Comparison of ENCODE assay signal across 16 cellular contexts in the genomic region with DNA sequence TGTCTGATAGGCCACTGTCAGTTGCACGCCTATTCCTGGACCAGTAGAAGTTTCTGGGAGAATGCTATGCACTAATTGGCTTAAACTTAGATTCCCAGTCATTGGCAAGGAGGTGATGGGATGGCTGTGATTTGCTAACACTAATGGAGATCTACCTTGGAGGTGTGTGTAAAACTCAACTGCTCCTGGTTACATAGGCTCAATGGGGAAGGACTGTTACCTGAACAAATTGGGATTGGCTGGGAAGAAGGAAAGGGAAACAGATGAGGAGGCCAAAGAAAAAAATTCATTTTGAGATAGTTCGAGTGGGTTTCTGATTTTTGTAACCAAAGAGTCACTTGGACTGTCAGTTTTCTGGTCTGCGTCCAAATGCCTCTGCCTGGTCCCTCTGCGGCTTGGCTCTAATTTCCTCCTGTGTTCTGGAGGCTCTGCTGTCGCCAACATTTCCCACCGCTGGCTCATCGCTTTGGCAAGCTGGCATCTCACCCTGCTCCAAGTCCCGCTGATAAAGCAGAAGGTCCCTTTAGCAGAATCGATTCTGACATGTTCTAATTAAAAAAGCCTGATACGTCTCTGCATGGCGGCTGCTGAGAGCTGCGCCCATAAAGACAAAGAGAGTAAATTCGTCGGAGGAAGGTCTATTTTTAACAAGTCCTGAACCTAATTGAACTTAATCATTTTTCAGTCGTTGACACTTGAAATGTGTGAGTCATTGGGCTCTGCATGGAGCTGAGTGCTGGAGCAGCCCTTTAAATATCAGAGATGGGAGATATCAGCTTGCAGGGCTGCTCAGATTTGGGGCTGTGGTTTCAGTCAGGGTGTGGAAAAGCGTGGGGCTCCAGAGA. TPM values are rescaled to one million over a fixed set of nuclear protein-coding genes. Genes with fewer than 3 reads are reported as not detected.
DNase-seq lines count a peak whose midpoint lies in the region; ATAC-seq, FAIRE-seq and TF ChIP-seq lines count a peak whose summit lies in the region.
"Had no signal": no experiment of that assay in that cellular context is flagged by ENCODE, and none has a peak within 500 bp of the region (broad histone marks: within the 10 kb centered on the region; RNA-seq: fewer than 3 reads in every experiment).

No MANE protein-coding gene starts in this region.

- peak; percentile 9 for FAIRE-seq in keratinocyte (lab: Jason Lieb, UNC)
- FAIRE-seq: RCC 7860 had no signal

- no peak overlapping the region for H3K4me3 Mint-ChIP-seq in activated T-helper 17 cell treated with anti-CD3 and anti-CD28 coated beads, Interleukin-2, amount 50 U/mL, for 72 hours
- H3K4me3 Mint-ChIP-seq: endodermal cell, type B pancreatic cell had no signal

- no peak overlapping the region for H3K27ac ChIP-seq in keratinocyte (ENCODE audit: control insufficient read depth, insufficient read depth, low read length)
- H3K27ac ChIP-seq: BLaER1 treated with 17β-estradiol and CSF1 and Interleukin-3, amounts not matched to agents 10 nM and 100 nM had no signal

- H3K9me3 ChIP-seq in keratinocyte (ENCODE audit: control insufficient read depth, low read depth, low read length): no peaks in the 10 kb centered on the region

- no peaks in the 10 kb centered on the region for H3K9me1 ChIP-seq in keratinocyte (ENCODE audit: control insufficient read depth, extremely low read depth, insufficient read depth, low read length)

- H3K27ac Mint-ChIP-seq in activated T-helper 17 cell treated with anti-CD3 and anti-CD28 coated beads, Interleukin-2, amount 50 U/mL, for 72 hours: no peak overlapping the region
- H3K27ac Mint-ChIP-seq: endodermal cell; naive thymus-derived CD4-positive, alpha-beta T cell; type B pancreatic cell had no signal

- dilution Hi-C loops in keratinocyte (cut with MboI; ENCODE audit: extremely low pct_ligation_motif_present, low sequenced_read_pairs): no loop called here

- no peak for ATAC-seq in GM21381 (IDR thresholded peaks at IDR 0.05; ENCODE audit: unreplicated experiment)
- no peak for ATAC-seq in activated T-helper 17 cell treated with anti-CD3 and anti-CD28 coated beads, Interleukin-2, amount 50 U/mL, for 72 hours (replicated peaks)
- ATAC-seq: naive thymus-derived CD4-positive, alpha-beta T cell had no signal

- peaks cover 12% of the 10 kb centered on the region for H3K4me1 ChIP-seq in keratinocyte (ENCODE audit: control insufficient read depth, extremely low read depth, insufficient read depth, low read length)

- H3K9ac ChIP-seq in keratinocyte (ENCODE audit: control insufficient read depth, extremely low read depth, insufficient read depth, low read length): no peak overlapping the region
- H3K9ac ChIP-seq: BLaER1 treated with 17β-estradiol and CSF1 and Interleukin-3, amounts not matched to agents 10 nM and 100 nM had no signal

- H2AFZ ChIP-seq in keratinocyte (ENCODE audit: control insufficient read depth, low read length): no peak overlapping the region

- H3K27me3 ChIP-seq in keratinocyte (ENCODE audit: control insufficient read depth, extremely low read depth, insufficient read depth, low read length): peaks cover 4% of the 10 kb centered on the region

- H3K4me3 ChIP-seq in AG10803 (ENCODE audit: low read length) (no peak overlapping the region), keratinocyte (ENCODE audit: control insufficient read depth in 2 of 3, extremely low read depth in 1 of 3, insufficient read depth in 2 of 3, low read depth in 1 of 3, low read length in 3 of 3) (peak overlapping the region in 2 of 3 experiments; percentile 4 to 21)
- H3K4me3 ChIP-seq: BLaER1 treated with 17β-estradiol and CSF1 and Interleukin-3, amounts not matched to agents 10 nM and 100 nM had no signal

- no peaks in the 10 kb centered on the region for H3K4me1 Mint-ChIP-seq in activated T-helper 17 cell treated with anti-CD3 and anti-CD28 coated beads, Interleukin-2, amount 50 U/mL, for 72 hours
- H3K4me1 Mint-ChIP-seq: endodermal cell had no signal

- H3K79me2 ChIP-seq in keratinocyte (ENCODE audit: control insufficient read depth, insufficient read depth, low read length): no peaks in the 10 kb centered on the region

- H4K20me1 ChIP-seq in keratinocyte (ENCODE audit: control insufficient read depth, extremely low read depth, insufficient read depth, low read length): no peaks in the 10 kb centered on the region
- H4K20me1 ChIP-seq: BLaER1 treated with 17β-estradiol and CSF1 and Interleukin-3, amounts not matched to agents 10 nM and 100 nM had no signal

- no peaks in the 10 kb centered on the region for H3K36me3 ChIP-seq in keratinocyte (ENCODE audit: control insufficient read depth in 2 of 2, extremely low read depth in 1 of 2, insufficient read depth in 2 of 2, low read length in 2 of 2)
- H3K36me3 ChIP-seq: BLaER1 treated with 17β-estradiol and CSF1 and Interleukin-3, amounts not matched to agents 10 nM and 100 nM had no signal

- peak overlapping the region; percentile 62 for H3K4me2 ChIP-seq in keratinocyte (ENCODE audit: control insufficient read depth, extremely low read depth, insufficient read depth, low read depth, low read length)

- H3K36me3 Mint-ChIP-seq in activated T-helper 17 cell treated with anti-CD3 and anti-CD28 coated beads, Interleukin-2, amount 50 U/mL, for 72 hours (ENCODE audit: low read depth): no peaks in the 10 kb centered on the region
- H3K36me3 Mint-ChIP-seq: naive thymus-derived CD4-positive, alpha-beta T cell; type B pancreatic cell had no signal

- TF ChIP-seq CTCF in AG10803 (conservative IDR thresholded peaks at IDR 0.05; ENCODE audit: low read length) (no peak), keratinocyte (optimal IDR thresholded peaks at IDR 0.05 in 1 of 3, IDR thresholded peaks at IDR 0.05 in 1 of 3, conservative IDR thresholded peaks at IDR 0.05 in 1 of 3; ENCODE audit: extremely low read depth in 1 of 3, insufficient read depth in 2 of 3, low read length in 3 of 3) (no peak)

- H3K27me3 Mint-ChIP-seq in activated T-helper 17 cell treated with anti-CD3 and anti-CD28 coated beads, Interleukin-2, amount 50 U/mL, for 72 hours: peaks cover 33% of the 10 kb centered on the region

- DNase-seq in AG10803 (ENCODE audit: low read depth): peak; percentile 58
- DNase-seq in NCI-H2196 (lab: John Stamatoyannopoulos, UW; ENCODE audit: unreplicated experiment): peak; percentile 49
- peak; percentile 70 for DNase-seq in cerebellar cortex (ENCODE audit: low spot score)
- no peak for DNase-seq in keratinocyte (ENCODE audit: low read depth, low spot score)
- DNase-seq in NCI-H128 (lab: John Stamatoyannopoulos, UW; ENCODE audit: unreplicated experiment): no peak
- DNase-seq in NCI-H345 treated with DMSO at 0.1 percent for 48 hours (lab: John Stamatoyannopoulos, UW; ENCODE audit: unreplicated experiment): no peak
- DNase-seq: endodermal cell; GDM1; naive thymus-derived CD4-positive, alpha-beta T cell; NCI-H1436 treated with DMSO at 0.1 percent for 48 hours had no signal

- no peaks in the 10 kb centered on the region for H3K9me3 Mint-ChIP-seq in activated T-helper 17 cell treated with anti-CD3 and anti-CD28 coated beads, Interleukin-2, amount 50 U/mL, for 72 hours
- H3K9me3 Mint-ChIP-seq: endodermal cell, type B pancreatic cell had no signal

RNA-seq across cellular contexts. Expression of gene CCDC63, which starts 2.0 kb away (rescaled TPM):
- polyA plus RNA-seq in keratinocyte: not detected in 3 replicates
- 1.00 TPM for polyA plus RNA-seq in keratinocyte (2011; ENCODE audit: low read depth)
- 0.04 TPM in 1 of 2 replicates, not detected in the other for polyA plus RNA-seq in keratinocyte (2011; cell fraction: cytosol; rRNA removed)
- polyA plus RNA-seq in keratinocyte (2011; cell fraction: nucleus; rRNA removed): 0.11 TPM in 1 of 2 replicates, not detected in the other
- polyA plus RNA-seq in keratinocyte (2012; ENCODE audit: low replicate concordance): 0.20 TPM in 1 of 2 replicates, not detected in the other
- polyA minus RNA-seq in keratinocyte: not detected in 3 replicates
- not detected for polyA minus RNA-seq in keratinocyte (2011; cell fraction: cytosol; rRNA and poly(A)+ RNA removed)
- polyA minus RNA-seq in keratinocyte (2011; cell fraction: nucleus; rRNA and poly(A)+ RNA removed): not detected in 2 replicates
- not detected for total RNA-seq in activated T-helper 17 cell treated with anti-CD3 and anti-CD28 coated beads, Interleukin-2, amount 50 U/mL, for 72 hours
- total RNA-seq: naive thymus-derived CD4-positive, alpha-beta T cell; skeletal muscle tissue had no signal
- polyA plus RNA-seq: naive thymus-derived CD4-positive, alpha-beta T cell had no signal

Comparison
In these comparisons a context has a peak if more than half of its experiments do, and no peak if none do; other contexts are left out.
1. DNase-seq: peak in AG10803 (single experiment), NCI-H2196 (single experiment) and cerebellar cortex (single experiment); none in keratinocyte (single experiment), NCI-H128 (single experiment) and NCI-H345 treated with DMSO at 0.1 percent for 48 hours (single experiment).